In the genomic region with DNA sequence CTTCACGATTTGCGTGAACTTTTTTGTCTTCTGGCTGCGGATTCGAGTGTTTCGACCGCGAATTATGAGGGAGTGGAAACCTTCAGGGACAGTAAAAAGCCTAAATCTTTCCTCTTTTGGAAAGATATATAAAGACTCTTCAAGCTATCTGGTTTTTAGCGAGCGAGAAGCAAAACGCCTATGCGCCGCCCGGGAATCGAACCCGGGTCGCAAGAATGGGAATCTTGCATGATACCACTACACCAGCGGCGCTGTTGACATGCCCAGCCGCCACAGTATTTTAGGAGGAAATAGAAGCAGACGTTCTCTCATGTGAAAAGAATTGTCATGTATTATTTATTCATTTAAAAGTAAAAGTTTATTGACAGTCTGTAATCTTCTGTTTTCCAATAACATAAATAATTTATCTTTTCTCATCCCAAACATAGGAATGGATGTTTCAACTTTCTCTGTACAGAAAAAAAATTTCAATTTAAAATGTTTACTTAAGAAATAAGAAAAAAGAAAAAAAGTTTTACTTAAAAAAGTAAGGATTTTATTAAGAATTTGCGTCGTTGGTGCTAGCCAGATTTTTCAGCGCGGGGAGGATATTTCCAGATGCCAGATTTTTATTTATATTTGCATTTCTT, we compare ENCODE assay signal across 1 cellular context.
TF ChIP-seq lines count a peak whose summit lies in the region.

No MANE protein-coding gene starts in this region.

TF ChIP-seq in A549, 52 proteins besides CTCF, POLR2A, EP300 and RAD21 (continued from another document):
- TF ChIP-seq, protein P1, sequence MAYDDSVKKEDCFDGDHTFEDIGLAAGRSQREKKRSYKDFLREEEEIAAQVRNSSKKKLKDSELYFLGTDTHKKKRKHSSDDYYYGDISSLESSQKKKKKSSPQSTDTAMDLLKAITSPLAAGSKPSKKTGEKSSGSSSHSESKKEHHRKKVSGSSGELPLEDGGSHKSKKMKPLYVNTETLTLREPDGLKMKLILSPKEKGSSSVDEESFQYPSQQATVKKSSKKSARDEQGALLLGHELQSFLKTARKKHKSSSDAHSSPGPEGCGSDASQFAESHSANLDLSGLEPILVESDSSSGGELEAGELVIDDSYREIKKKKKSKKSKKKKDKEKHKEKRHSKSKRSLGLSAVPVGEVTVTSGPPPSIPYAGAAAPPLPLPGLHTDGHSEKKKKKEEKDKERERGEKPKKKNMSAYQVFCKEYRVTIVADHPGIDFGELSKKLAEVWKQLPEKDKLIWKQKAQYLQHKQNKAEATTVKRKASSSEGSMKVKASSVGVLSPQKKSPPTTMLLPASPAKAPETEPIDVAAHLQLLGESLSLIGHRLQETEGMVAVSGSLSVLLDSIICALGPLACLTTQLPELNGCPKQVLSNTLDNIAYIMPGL (CRISPR knock-in tag; IDR thresholded peaks at IDR 0.05; ENCODE audit: borderline replicate concordance) = peak; percentile 90; the same call in 1 of the 2 replicates
- TF ChIP-seq MAFK (IDR thresholded peaks at IDR 0.05; ENCODE audit: partially characterized antibody) (no peak), NPAS2 (CRISPR knock-in tag; IDR thresholded peaks at IDR 0.05; ENCODE audit: borderline replicate concordance) (no peak), FOXS1 (CRISPR knock-in tag; IDR thresholded peaks at IDR 0.05) (0 out of 2 replicates have a peak, but pooled peaks have one; percentile 44), KDM5A (IDR thresholded peaks at IDR 0.05) (no peak), ZC3H11A (IDR thresholded peaks at IDR 0.05) (no peak), PHF8 (IDR thresholded peaks at IDR 0.05; ENCODE audit: borderline replicate concordance, low read depth) (0 out of 2 replicates have a peak, but pooled peaks have one; percentile 10), HOXB5 (CRISPR knock-in tag; IDR thresholded peaks at IDR 0.05) (peak; percentile 55; the same call in 1 of the 2 replicates), NR3C1 (IDR thresholded peaks at IDR 0.05) (no peak), GATA3 (IDR thresholded peaks at IDR 0.05; ENCODE audit: borderline replicate concordance) (no peak), ESRRA (IDR thresholded peaks at IDR 0.05; ENCODE audit: borderline replicate concordance, low read length) (peak; percentile 26; the same call in 1 of the 2 replicates), SREBF2 (IDR thresholded peaks at IDR 0.05) (peak; percentile 87)
